Comparison of ENCODE assay signal across 23 cellular contexts in the genomic region with DNA sequence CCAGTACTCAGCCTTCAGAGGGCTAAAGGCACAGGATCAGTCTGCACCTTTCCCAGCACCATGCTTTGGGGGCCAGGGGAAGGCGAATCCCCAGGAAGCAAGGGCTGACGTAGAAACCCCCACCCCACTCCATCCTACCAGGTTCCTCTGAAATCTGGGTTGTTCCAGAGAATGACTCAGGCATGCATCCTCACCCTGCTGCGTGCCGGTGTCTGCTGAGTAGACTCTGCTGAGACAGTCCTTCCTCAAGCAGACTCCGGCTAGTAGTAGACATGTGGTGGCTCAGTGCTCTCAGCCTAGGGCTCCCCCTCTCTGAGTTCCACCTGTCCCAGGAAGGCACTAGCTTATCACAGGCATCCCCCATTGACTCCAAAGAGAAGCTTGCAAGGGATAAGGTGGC. TPM values are rescaled to one million over a fixed set of nuclear protein-coding genes. Genes with fewer than 3 reads are reported as not detected.
DNase-seq lines count a peak whose midpoint lies in the region; ATAC-seq, FAIRE-seq and TF ChIP-seq lines count a peak whose summit lies in the region.
"Had no signal": no experiment of that assay in that cellular context is flagged by ENCODE, and none has a peak within 500 bp of the region (broad histone marks: within the 10 kb centered on the region; RNA-seq: fewer than 3 reads in every experiment).

No MANE protein-coding gene starts in this region.

- DNase-seq in EL (peak; percentile 34), IMR-90 (peak; percentile 16), chondrocyte (ENCODE audit: low spot score) (no peak), keratinocyte (ENCODE audit: low read depth, low spot score) (no peak), cerebellum (ENCODE audit: low spot score) (no peak)
- DNase-seq in stimulated activated CD4-positive, alpha-beta T cell treated with anti-CD3 and anti-CD28 coated beads, Interleukin-4, amount 100 ng/mL, for 1 hour, result no peak
- DNase-seq: Calu3, GF-D8, H7, MG63, NCI-H1417 treated with DMSO at 0.1 percent for 48 hours, NCI-H187 treated with DMSO at 0.1 percent for 48 hours, NCI-H2107, NCI-H446 treated with DMSO at 0.1 percent for 48 hours, NCI-H526 treated with DMSO at 0.1 percent for 48 hours, OCI-M1, Right ventricle myocardium superior had no signal

- H3K4me3 ChIP-seq in IMR-90 (ENCODE audit: insufficient read depth, low read depth, low read length) (no peak overlapping the region), keratinocyte (ENCODE audit: control insufficient read depth in 2 of 3, extremely low read depth in 1 of 3, insufficient read depth in 2 of 3, low read depth in 1 of 3, low read length in 3 of 3) (no peak overlapping the region)
- H3K4me3 ChIP-seq: K562, MG63 had no signal

- peaks cover 14% of the 10 kb centered on the region for H3K4me1 Mint-ChIP-seq in chondrocyte (ENCODE audit: low read depth)

- H3K36me3 Mint-ChIP-seq in chondrocyte (ENCODE audit: low read depth), result peaks cover 52% of the 10 kb centered on the region

- POLR2A ChIA-PET in IMR-90 (lab: Charles Lee; ENCODE audit: unreplicated experiment), result no interaction called here

- peaks cover 8 to 32% of the 10 kb centered on the region in 2 experiments for H3K79me1 ChIP-seq in IMR-90 (ENCODE audit: low read depth in 1 of 2, low read length in 2 of 2)

- BruUV-seq in IMR-90 (replicated peaks; lab: Mats Ljungman, UMichigan), result no TSS peak

- no peak overlapping the region for H4K5ac ChIP-seq in IMR-90 (ENCODE audit: low read depth, low read length)

- no peaks in the 10 kb centered on the region for H3K4me1 ChIP-seq in IMR-90 (ENCODE audit: control insufficient read depth, insufficient read depth, low read length)
- peaks cover 44% of the 10 kb centered on the region for H3K4me1 ChIP-seq in keratinocyte (ENCODE audit: control insufficient read depth, extremely low read depth, insufficient read depth, low read length)

- H3K36me3 ChIP-seq in IMR-90 (ENCODE audit: control insufficient read depth, insufficient read depth, low read length) (peaks cover 82% of the 10 kb centered on the region), keratinocyte (ENCODE audit: control insufficient read depth in 2 of 2, extremely low read depth in 1 of 2, insufficient read depth in 2 of 2, low read length in 2 of 2) (peaks cover 62 to 81% of the 10 kb centered on the region in 2 experiments)

- H3K4me2 ChIP-seq in IMR-90 (ENCODE audit: low read depth, low read length), result no peak overlapping the region
- H3K4me2 ChIP-seq in keratinocyte (ENCODE audit: control insufficient read depth, extremely low read depth, insufficient read depth, low read depth, low read length), result no peak overlapping the region

- no peak overlapping the region for H3K4me3 Mint-ChIP-seq in chondrocyte (ENCODE audit: unreplicated experiment)

- H3K14ac ChIP-seq in IMR-90 (replicated peaks; ENCODE audit: low read depth, low read length), result no peak overlapping the region

- H3K9ac ChIP-seq in IMR-90 (ENCODE audit: low read depth, low read length), result no peak overlapping the region
- H3K9ac ChIP-seq in keratinocyte (ENCODE audit: control insufficient read depth, extremely low read depth, insufficient read depth, low read length), result peak overlapping the region; percentile 5

- no peak overlapping the region for H2BK15ac ChIP-seq in IMR-90 (ENCODE audit: low read depth, low read length)

- H4K20me1 ChIP-seq in IMR-90 (ENCODE audit: insufficient read depth, low read length) (peaks cover 2% of the 10 kb centered on the region; the same call in 1 of the 2 replicates), keratinocyte (ENCODE audit: control insufficient read depth, extremely low read depth, insufficient read depth, low read length) (peaks cover under 1% of the 10 kb centered on the region)

- H3K9me1 ChIP-seq in IMR-90 (ENCODE audit: insufficient read depth, low read length), result peaks cover 8% of the 10 kb centered on the region
- H3K9me1 ChIP-seq in keratinocyte (ENCODE audit: control insufficient read depth, extremely low read depth, insufficient read depth, low read length), result no peaks in the 10 kb centered on the region

- peaks cover 12% of the 10 kb centered on the region for H3K79me2 ChIP-seq in keratinocyte (ENCODE audit: control insufficient read depth, insufficient read depth, low read length)

- H3K27me3 Mint-ChIP-seq in chondrocyte (ENCODE audit: low read depth), result no peaks in the 10 kb centered on the region
- H3K27me3 Mint-ChIP-seq: CD8-positive, alpha-beta memory T cell had no signal

- H4K91ac ChIP-seq in IMR-90 (ENCODE audit: insufficient read depth, low read depth, low read length), result no peak overlapping the region

- TF ChIP-seq POLR2A in IMR-90 (IDR thresholded peaks at IDR 0.05; ENCODE audit: low read depth, low read length), result no peak

- ATAC-seq in IMR-90 (ENCODE audit: low read depth) (no peak), HG02588 (IDR thresholded peaks at IDR 0.05; ENCODE audit: unreplicated experiment) (no peak), HG02870 (IDR thresholded peaks at IDR 0.05; ENCODE audit: unreplicated experiment) (no peak)
- ATAC-seq: K562 had no signal

- no peak overlapping the region for H3K18ac ChIP-seq in IMR-90 (ENCODE audit: low read depth, low read length)

- H3K27ac ChIP-seq in IMR-90 (ENCODE audit: insufficient read depth, low read length) (no peak overlapping the region), keratinocyte (ENCODE audit: control insufficient read depth, insufficient read depth, low read length) (peak overlapping the region; percentile 66)
- H3K27ac ChIP-seq: C4-2B had no signal

- H2AK5ac ChIP-seq in IMR-90 (ENCODE audit: low read depth, low read length), result no peak overlapping the region

- H4K8ac ChIP-seq in IMR-90 (ENCODE audit: low read depth in 2 of 2, low read length in 2 of 2), result no peak overlapping the region

- H3K27me3 ChIP-seq in IMR-90 (ENCODE audit: control insufficient read depth, insufficient read depth, low read length) (no peaks in the 10 kb centered on the region), keratinocyte (ENCODE audit: control insufficient read depth, extremely low read depth, insufficient read depth, low read length) (no peaks in the 10 kb centered on the region)
- H3K27me3 ChIP-seq: MG63 had no signal

- no peak for TF ChIP-seq CTCF in IMR-90 (conservative IDR thresholded peaks at IDR 0.05; ENCODE audit: low read depth, low read length)
- no peak for TF ChIP-seq CTCF in chondrocyte (IDR thresholded peaks at IDR 0.05)
- TF ChIP-seq CTCF in keratinocyte (optimal IDR thresholded peaks at IDR 0.05 in 1 of 3, IDR thresholded peaks at IDR 0.05 in 1 of 3, conservative IDR thresholded peaks at IDR 0.05 in 1 of 3; ENCODE audit: extremely low read depth in 1 of 3, insufficient read depth in 2 of 3, low read length in 3 of 3), result no peak

- H2AK9ac ChIP-seq in IMR-90 (replicated peaks; ENCODE audit: low read depth, low read length, poor library complexity), result no peak overlapping the region

- no peaks in the 10 kb centered on the region for H3K9me3 Mint-ChIP-seq in chondrocyte (ENCODE audit: low read depth)
- H3K9me3 Mint-ChIP-seq: CD8-positive, alpha-beta memory T cell had no signal

- no peak for TF ChIP-seq RAD21 in IMR-90 (IDR thresholded peaks at IDR 0.05; ENCODE audit: low read length)

- no peak overlapping the region for H3K56ac ChIP-seq in IMR-90 (ENCODE audit: extremely low read depth, insufficient read depth, low read length)

- H3K4ac ChIP-seq in IMR-90 (ENCODE audit: low read depth, low read length), result no peak overlapping the region

- H2BK5ac ChIP-seq in IMR-90 (ENCODE audit: low read depth, low read length, poor library complexity, severe bottlenecking), result no peak overlapping the region

- intact Hi-C loops in IMR-90 (cut with micrococcal nuclease), result no loop called here

- H3K23ac ChIP-seq in IMR-90 (ENCODE audit: low read depth, low read length), result no peak overlapping the region

- CTCF ChIA-PET in IMR-90 (lab: Yijun Ruan, JAX), result no interaction called here

- no peak overlapping the region for H2BK20ac ChIP-seq in IMR-90 (ENCODE audit: low read depth, low read length)

- H2BK120ac ChIP-seq in IMR-90 (ENCODE audit: low read depth, low read length), result no peak overlapping the region

- H3K27ac Mint-ChIP-seq in chondrocyte (ENCODE audit: unreplicated experiment), result peak overlapping the region; percentile 17

- no peaks in the 10 kb centered on the region for H3K9me3 ChIP-seq in IMR-90 (ENCODE audit: control insufficient read depth, insufficient read depth, low read length)
- no peaks in the 10 kb centered on the region for H3K9me3 ChIP-seq in keratinocyte (ENCODE audit: control insufficient read depth, low read depth, low read length)
- H3K9me3 ChIP-seq: MG63 had no signal

- WGBS in IMR-90 (ENCODE audit: extremely low coverage in 2 of 2, insufficient read length in 1 of 2), 2 experiments, result 80% methylated on average over 3 of the region's 5 CpGs; no CpG with 5 or more reads in 1 of the 2 experiments

- H2AFZ ChIP-seq in IMR-90 (replicated peaks; ENCODE audit: low read length, poor library complexity) (no peak overlapping the region), keratinocyte (ENCODE audit: control insufficient read depth, low read length) (no peak overlapping the region)

- FAIRE-seq in keratinocyte (lab: Jason Lieb, UNC), result peak; percentile 92
- FAIRE-seq: A204.1, K562 had no signal

- in situ Hi-C loops in IMR-90 (cut with MboI; ENCODE audit: low sequenced_read_pairs), result loop anchor here (25.0 kb wide), 1 partner anchor 97 kb away; no protein-coding TSS in a partner anchor

- dilution Hi-C loops in IMR-90 (cut with HindIII; ENCODE audit: low sequenced_read_pairs, unreplicated experiment), result no loop called here
- dilution Hi-C loops in keratinocyte (cut with MboI; ENCODE audit: extremely low pct_ligation_motif_present, low sequenced_read_pairs), result no loop called here

RNA-seq across cellular contexts. Expression of gene TMEM43, which starts 9.0 kb away (rescaled TPM):
- 103 and 114 TPM in 2 replicates for total RNA-seq in IMR-90 (2012; rRNA removed)
- 107 and 109 TPM in 2 replicates for polyA plus RNA-seq in IMR-90 (2012; rRNA removed)
- 73.8 and 86.4 TPM in 2 replicates for polyA plus RNA-seq in IMR-90 (2012; cell fraction: cytosol; rRNA removed)
- 97.1 and 98.5 TPM in 2 replicates for polyA plus RNA-seq in IMR-90 (2012; cell fraction: nucleus; rRNA removed; ENCODE audit: low replicate concordance)
- total RNA-seq in chondrocyte, result 83.4 to 89.1 TPM (median 84.9 TPM) in 3 replicates
- 98.8 to 117 TPM (median 111 TPM) in 3 replicates for polyA plus RNA-seq in keratinocyte
- 31.8 TPM for polyA plus RNA-seq in keratinocyte (2011; ENCODE audit: low read depth)
- 65.1 and 66.9 TPM in 2 replicates for polyA plus RNA-seq in keratinocyte (2011; cell fraction: cytosol; rRNA removed)
- polyA plus RNA-seq in keratinocyte (2011; cell fraction: nucleus; rRNA removed), result 236 TPM in 2 replicates
- polyA plus RNA-seq in keratinocyte (2012; ENCODE audit: low replicate concordance), result 69.7 and 81.4 TPM in 2 replicates
- 114 to 170 TPM (median 147 TPM) in 3 replicates for polyA minus RNA-seq in keratinocyte
- 81.9 TPM for polyA minus RNA-seq in keratinocyte (2011; cell fraction: cytosol; rRNA and poly(A)+ RNA removed)
- 136 and 182 TPM in 2 replicates for polyA minus RNA-seq in keratinocyte (2011; cell fraction: nucleus; rRNA and poly(A)+ RNA removed)
- total RNA-seq in cerebellum, result 39.0 TPM

RNA-seq across cellular contexts. Expression of gene CHCHD4, which starts 9.2 kb away (rescaled TPM):
- total RNA-seq in IMR-90 (2012; rRNA removed) (9.0 and 12.2 TPM in 2 replicates), chondrocyte (6.1 to 8.1 TPM (median 7.2 TPM) in 3 replicates), cerebellum (5.4 TPM)
- polyA plus RNA-seq in IMR-90 (2012; rRNA removed) (7.4 and 9.8 TPM in 2 replicates), keratinocyte (12.0 to 22.1 TPM (median 19.8 TPM) in 3 replicates)
- 4.6 and 4.8 TPM in 2 replicates for polyA plus RNA-seq in IMR-90 (2012; cell fraction: cytosol; rRNA removed)
- 1.3 and 5.0 TPM in 2 replicates for polyA plus RNA-seq in IMR-90 (2012; cell fraction: nucleus; rRNA removed; ENCODE audit: low replicate concordance)
- polyA plus RNA-seq in keratinocyte (2011; ENCODE audit: low read depth), result 7.4 TPM
- 17.1 and 21.0 TPM in 2 replicates for polyA plus RNA-seq in keratinocyte (2011; cell fraction: cytosol; rRNA removed)
- 7.7 and 7.8 TPM in 2 replicates for polyA plus RNA-seq in keratinocyte (2011; cell fraction: nucleus; rRNA removed)
- polyA plus RNA-seq in keratinocyte (2012; ENCODE audit: low replicate concordance), result 14.2 and 15.8 TPM in 2 replicates
- 3.8 to 12.4 TPM (median 7.0 TPM) in 3 replicates for polyA minus RNA-seq in keratinocyte
- 4.8 TPM for polyA minus RNA-seq in keratinocyte (2011; cell fraction: cytosol; rRNA and poly(A)+ RNA removed)
- polyA minus RNA-seq in keratinocyte (2011; cell fraction: nucleus; rRNA and poly(A)+ RNA removed), result 2.6 and 3.3 TPM in 2 replicates

RNA-seq across cellular contexts. Expression of gene XPC, which starts 44.5 kb away (rescaled TPM):
- total RNA-seq in IMR-90 (2012; rRNA removed) (40.5 and 48.8 TPM in 2 replicates), chondrocyte (24.9 to 35.9 TPM (median 26.8 TPM) in 3 replicates), cerebellum (15.3 TPM)
- polyA plus RNA-seq in IMR-90 (2012; rRNA removed) (27.6 and 30.9 TPM in 2 replicates), keratinocyte (19.4 to 24.9 TPM (median 22.0 TPM) in 3 replicates)
- polyA plus RNA-seq in IMR-90 (2012; cell fraction: cytosol; rRNA removed), result 17.6 and 18.4 TPM in 2 replicates
- 62.0 and 94.0 TPM in 2 replicates for polyA plus RNA-seq in IMR-90 (2012; cell fraction: nucleus; rRNA removed; ENCODE audit: low replicate concordance)
- 91.7 TPM for polyA plus RNA-seq in keratinocyte (2011; ENCODE audit: low read depth)
- 24.3 and 40.5 TPM in 2 replicates for polyA plus RNA-seq in keratinocyte (2011; cell fraction: cytosol; rRNA removed)
- 72.5 and 73.3 TPM in 2 replicates for polyA plus RNA-seq in keratinocyte (2011; cell fraction: nucleus; rRNA removed)
- 27.5 and 32.6 TPM in 2 replicates for polyA plus RNA-seq in keratinocyte (2012; ENCODE audit: low replicate concordance)
- polyA minus RNA-seq in keratinocyte, result 23.4 to 28.6 TPM (median 24.8 TPM) in 3 replicates
- polyA minus RNA-seq in keratinocyte (2011; cell fraction: cytosol; rRNA and poly(A)+ RNA removed), result 11.9 TPM
- polyA minus RNA-seq in keratinocyte (2011; cell fraction: nucleus; rRNA and poly(A)+ RNA removed), result 32.7 and 46.7 TPM in 2 replicates

RNA-seq across cellular contexts. Expression of gene LSM3, which starts 44.7 kb away (rescaled TPM):
- total RNA-seq in IMR-90 (2012; rRNA removed), result 3.4 and 14.2 TPM in 2 replicates
- 10.0 and 11.5 TPM in 2 replicates for polyA plus RNA-seq in IMR-90 (2012; rRNA removed)
- polyA plus RNA-seq in IMR-90 (2012; cell fraction: cytosol; rRNA removed), result 0.87 and 1.00 TPM in 2 replicates
- polyA plus RNA-seq in IMR-90 (2012; cell fraction: nucleus; rRNA removed; ENCODE audit: low replicate concordance), result 0.20 and 1.8 TPM in 2 replicates
- 8.1 to 12.8 TPM (median 8.4 TPM) in 3 replicates for total RNA-seq in chondrocyte
- polyA plus RNA-seq in keratinocyte, result 10.7 to 26.1 TPM (median 13.2 TPM) in 3 replicates
- polyA plus RNA-seq in keratinocyte (2011; ENCODE audit: low read depth), result 28.0 TPM
- 13.9 and 18.7 TPM in 2 replicates for polyA plus RNA-seq in keratinocyte (2011; cell fraction: cytosol; rRNA removed)
- polyA plus RNA-seq in keratinocyte (2011; cell fraction: nucleus; rRNA removed), result 2.3 and 5.2 TPM in 2 replicates
- 13.6 and 21.0 TPM in 2 replicates for polyA plus RNA-seq in keratinocyte (2012; ENCODE audit: low replicate concordance)
- polyA minus RNA-seq in keratinocyte, result 0.56 to 3.4 TPM (median 0.96 TPM) in 3 replicates
- polyA minus RNA-seq in keratinocyte (2011; cell fraction: cytosol; rRNA and poly(A)+ RNA removed), result 2.7 TPM
- 0.32 and 0.93 TPM in 2 replicates for polyA minus RNA-seq in keratinocyte (2011; cell fraction: nucleus; rRNA and poly(A)+ RNA removed)
- total RNA-seq in cerebellum, result 6.8 TPM

Comparison
In these comparisons a context has a peak if more than half of its experiments do, and no peak if none do; other contexts are left out.
1. DNase-seq: peak in EL (single experiment) and IMR-90 (single experiment); none in chondrocyte (single experiment), keratinocyte (single experiment), stimulated activated CD4-positive, alpha-beta T cell treated with anti-CD3 and anti-CD28 coated beads, Interleukin-4, amount 100 ng/mL, for 1 hour (single experiment) and cerebellum (single experiment).